ENCODE assay signal across 9 cellular contexts in genomic region chr1:201849372-201850052, GRCh38. TPM values are rescaled to one million over a fixed set of nuclear protein-coding genes. Genes with fewer than 3 reads are reported as not detected.
DNase-seq lines count a peak whose midpoint lies in the region; ATAC-seq and TF ChIP-seq lines count a peak whose summit lies in the region.
"Had no signal": no experiment of that assay in that cellular context is flagged by ENCODE, and none has a peak within 500 bp of the region (broad histone marks: within the 10 kb centered on the region; RNA-seq: fewer than 3 reads in every experiment).

No MANE protein-coding gene starts in this region.

- H3K36me3 ChIP-seq in heart right ventricle (peaks cover 4 to 75% (median 27%) of the 10 kb centered on the region in 9 donors), muscle layer of duodenum (ENCODE audit: control insufficient read depth in 1 of 2, insufficient read depth in 2 of 2, low read length in 2 of 2) (peaks cover 34 to 53% of the 10 kb centered on the region in 2 donors), uterus (no peaks in the 10 kb centered on the region), A673 (ENCODE audit: insufficient read depth, low read length, poor library complexity, severe bottlenecking) (peaks cover 72% of the 10 kb centered on the region)

- POLR2A ChIA-PET in A673 (lab: Charles Lee; ENCODE audit: low non-redundant PET), result no interaction called here

- no TSS peak for BruUV-seq in A673 (replicated peaks; lab: Mats Ljungman, UMichigan)

- CTCF ChIA-PET in A673 (lab: Charles Lee), result no interaction called here

- DNase-seq in heart right ventricle, result no peak
- no peak for DNase-seq in Right ventricle myocardium inferior (ENCODE audit: missing footprints)
- no peak for DNase-seq in uterus
- DNase-seq in A673 (ENCODE audit: low spot score), result no peak
- DNase-seq in NCI-H2029 treated with DMSO at 0.1 percent for 48 hours (lab: John Stamatoyannopoulos, UW), result no peak
- DNase-seq: retina had no signal

- 65 to 66% methylated on average over 2 of the region's 2 CpGs for WGBS in heart right ventricle, 2 donors

- ATAC-seq in heart right ventricle (peak in 2 of 8 donors; percentile 12 to 27), Right ventricle myocardium inferior (no peak), HG03457 (IDR thresholded peaks at IDR 0.05; ENCODE audit: unreplicated experiment) (no peak)

- H3K27ac ChIP-seq in heart right ventricle (peak overlapping the region in 9 of 10 donors; percentile 23 to 73 (median 58)), cingulate gyrus (ENCODE audit: low read depth, low read length) (peak overlapping the region; percentile 21), muscle layer of duodenum (ENCODE audit: low read length) (peak overlapping the region; percentile 74), uterus (peak overlapping the region; percentile 16 to 61), A673 (ENCODE audit: low read depth, low read length, poor library complexity, severe bottlenecking) (no peak overlapping the region)

- no peak overlapping the region for H3K4me3 ChIP-seq in heart right ventricle
- H3K4me3 ChIP-seq in muscle layer of duodenum (ENCODE audit: low read depth in 1 of 2, low read length in 2 of 2), result no peak overlapping the region
- H3K4me3 ChIP-seq in uterus, result no peak overlapping the region
- H3K4me3 ChIP-seq in A673 (ENCODE audit: low read depth, low read length, poor library complexity, severe bottlenecking), result no peak overlapping the region

- intact Hi-C loops in heart right ventricle (cut with DNase I) (no loop called here), Right ventricle myocardium inferior (cut with DNase I) (no loop called here), uterus (cut with DNase I; ENCODE audit: low total_unique reads) (no loop called here), A673 (cut with micrococcal nuclease; ENCODE audit: unreplicated experiment) (no loop called here)

- peaks cover 15 to 51% (median 27%) of the 10 kb centered on the region in 9 donors for H3K4me1 ChIP-seq in heart right ventricle
- H3K4me1 ChIP-seq in muscle layer of duodenum (ENCODE audit: control insufficient read depth in 1 of 2, insufficient read depth in 2 of 2, low read length in 2 of 2), result peaks cover 0 to 17% of the 10 kb centered on the region in 2 donors
- H3K4me1 ChIP-seq in uterus, result no peaks in the 10 kb centered on the region
- no peaks in the 10 kb centered on the region for H3K4me1 ChIP-seq in A673 (ENCODE audit: insufficient read depth, low read length, poor library complexity, severe bottlenecking)

- H3K27me3 ChIP-seq in heart right ventricle, result no peaks in the 10 kb centered on the region
- H3K27me3 ChIP-seq in muscle layer of duodenum (ENCODE audit: low read depth, low read length), result no peaks in the 10 kb centered on the region
- H3K27me3 ChIP-seq in uterus, result no peaks in the 10 kb centered on the region
- H3K27me3 ChIP-seq in A673 (replicated peaks; ENCODE audit: insufficient read depth, low read depth, low read length, poor library complexity), result no peaks in the 10 kb centered on the region

- H3K9me3 ChIP-seq in heart right ventricle, result no peaks in the 10 kb centered on the region
- H3K9me3 ChIP-seq in muscle layer of duodenum (ENCODE audit: control insufficient read depth in 1 of 2, low read length in 2 of 2), result no peaks in the 10 kb centered on the region
- no peaks in the 10 kb centered on the region for H3K9me3 ChIP-seq in uterus
- H3K9me3 ChIP-seq in A673 (ENCODE audit: low read depth, low read length, poor library complexity, severe bottlenecking), result no peaks in the 10 kb centered on the region

- TF ChIP-seq POLR2A in uterus (IDR thresholded peaks at IDR 0.05), result no peak

- TF ChIP-seq CTCF in heart right ventricle (IDR thresholded peaks at IDR 0.05) (no peak), uterus (IDR thresholded peaks at IDR 0.05) (no peak), A673 (conservative IDR thresholded peaks at IDR 0.05; ENCODE audit: low read depth, low read length) (no peak)

RNA-seq across cellular contexts. Expression of gene IPO9, which starts 20.6 kb away (rescaled TPM):
- total RNA-seq in heart right ventricle (10 to 100 TPM; 21.9 to 31.4 (median 27.2) TPM), Right ventricle myocardium inferior (22.6 TPM), uterus (10 to 100 TPM in 3 of 4 donors, 1 to 10 TPM in 1; 8.8 to 48.5 (median 35.2) TPM), A673 (2021) (121 and 136 TPM in 2 replicates)
- polyA plus RNA-seq in heart right ventricle, result 10 to 100 TPM; 12.0 to 12.9 TPM

RNA-seq across cellular contexts. Expression of gene SHISA4, which starts 39.2 kb away (rescaled TPM):
- total RNA-seq in heart right ventricle (100 to 1,000 TPM; 104 to 214 (median 130) TPM), Right ventricle myocardium inferior (159 TPM), uterus (10 to 100 TPM in 2 of 4 donors, 1 to 10 TPM in 2; 2.1 to 52.8 (median 12.0) TPM), A673 (2021) (1.2 and 2.6 TPM in 2 replicates)
- 10 to 100 TPM; 72.6 to 75.8 TPM for polyA plus RNA-seq in heart right ventricle
